ENCODE assay signal across 8 cellular contexts in the genomic region with DNA sequence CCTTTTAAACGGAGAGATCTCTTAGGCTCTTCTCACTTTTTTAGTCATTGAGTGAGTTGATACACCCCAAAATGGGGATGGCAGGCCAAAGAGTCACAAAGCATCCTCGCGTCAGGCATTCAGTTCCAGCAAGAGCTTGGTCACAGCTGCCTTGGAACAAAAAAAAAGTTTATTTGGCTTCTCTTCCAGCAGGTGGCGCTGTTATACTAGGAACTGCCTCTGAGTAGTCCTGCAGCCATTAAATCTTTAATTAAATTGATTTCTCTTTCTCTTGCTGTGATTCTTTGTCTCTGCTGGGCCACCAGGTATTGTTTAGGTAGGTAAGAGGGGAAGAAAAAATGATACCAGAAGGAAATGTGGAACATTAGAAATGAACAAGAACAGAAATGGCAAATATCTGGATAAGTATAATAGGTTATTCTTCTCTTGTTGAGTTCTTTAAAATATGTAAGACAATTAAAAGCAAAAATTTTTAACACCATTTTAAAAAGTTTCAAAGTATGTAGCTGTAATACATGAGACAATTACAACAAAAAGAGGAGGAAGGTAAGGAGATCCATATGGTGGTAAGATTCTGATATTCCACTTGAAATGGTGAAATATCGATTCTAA.
DNase-seq lines count a peak whose midpoint lies in the region; ATAC-seq and TF ChIP-seq lines count a peak whose summit lies in the region.

No MANE protein-coding gene starts in this region.

- no peak for DNase-seq in GM06990 (ENCODE audit: extremely low read depth, insufficient read length)
- DNase-seq in NCI-H345 (lab: John Stamatoyannopoulos, UW) = peak; percentile 78
- DNase-seq in activated CD4-positive, alpha-beta T cell treated with anti-CD3 and anti-CD28 coated beads for 36 hours = peak; percentile 72
- peak in 6 of 10 donors; percentile 9 to 59 (median 50) for DNase-seq in dorsolateral prefrontal cortex
- DNase-seq in lung (ENCODE audit: low spot score) = peak; percentile 51
- DNase-seq in stimulated activated CD8-positive, alpha-beta memory T cell treated with anti-CD3 and anti-CD28 coated beads, Interleukin-4, amount 100 ng/mL, for 24 hours (ENCODE audit: low read depth) = peak; percentile 4

- no peak overlapping the region for H3K27ac Mint-ChIP-seq in activated CD4-positive, alpha-beta T cell treated with anti-CD3 and anti-CD28 coated beads for 36 hours

- POLR2A ChIA-PET in activated CD4-positive, alpha-beta T cell treated with anti-CD3 and anti-CD28 coated beads for 36 hours (lab: Charles Lee) = interaction anchor here (0.6 kb wide), 2 partner anchors 8 to 17 kb away, joined by 3 read pairs; no protein-coding TSS in a partner anchor

- no peaks in the 10 kb centered on the region for H3K36me3 Mint-ChIP-seq in activated CD4-positive, alpha-beta T cell treated with anti-CD3 and anti-CD28 coated beads for 36 hours (ENCODE audit: low read depth)

- H3K4me3 Mint-ChIP-seq in activated CD4-positive, alpha-beta T cell treated with anti-CD3 and anti-CD28 coated beads for 36 hours = no peak overlapping the region

- H3K27me3 Mint-ChIP-seq in activated CD4-positive, alpha-beta T cell treated with anti-CD3 and anti-CD28 coated beads for 36 hours = peaks cover 8% of the 10 kb centered on the region

- CTCF ChIA-PET in activated CD4-positive, alpha-beta T cell treated with anti-CD3 and anti-CD28 coated beads for 36 hours (lab: Charles Lee) = interaction anchor here (0.6 to 1.7 kb wide), 21 partner anchors 11 to 528 kb away, joined by 3 to 22 read pairs (median 3); no protein-coding TSS in a partner anchor

- no peaks in the 10 kb centered on the region for H3K4me1 ChIP-seq in lung (ENCODE audit: control insufficient read depth in 2 of 2, insufficient read depth in 2 of 2, low read length in 2 of 2)

- no peaks in the 10 kb centered on the region for H3K9me3 Mint-ChIP-seq in activated CD4-positive, alpha-beta T cell treated with anti-CD3 and anti-CD28 coated beads for 36 hours (ENCODE audit: low read depth)

- H3K27ac ChIP-seq in dorsolateral prefrontal cortex (no peak overlapping the region), lung (ENCODE audit: low read depth in 1 of 2, low read length in 1 of 2) (no peak overlapping the region)

- TF ChIP-seq CTCF in GM06990 (IDR thresholded peaks at IDR 0.05; ENCODE audit: insufficient read depth, low read length, poor library complexity, severe bottlenecking) (peak; percentile 64), dorsolateral prefrontal cortex (IDR thresholded peaks at IDR 0.05 in 54 of 56, conservative IDR thresholded peaks at IDR 0.05 in 2 of 56; ENCODE audit: low read depth in 1 of 56, partially characterized antibody in 56 of 56) (peak; percentile 75 to 94 (median 86)), lung (IDR thresholded peaks at IDR 0.05; ENCODE audit: control extremely low read depth, extremely low read depth) (peak; percentile 68)

- intact Hi-C loops in activated CD4-positive, alpha-beta T cell treated with anti-CD3 and anti-CD28 coated beads for 36 hours (cut with DNase I, micrococcal nuclease) = loop anchor here (1.0 to 5.0 kb wide), 6 partner anchors 169 to 528 kb away; no protein-coding TSS in a partner anchor
- intact Hi-C loops in dorsolateral prefrontal cortex (cut with DNase I) = loop anchor here (2.0 to 10.0 kb wide), 8 partner anchors 62 to 528 kb away; no protein-coding TSS in a partner anchor

- H3K27me3 ChIP-seq in GM06990 (replicated peaks; ENCODE audit: control insufficient read depth, insufficient read depth, low read length) = peaks cover 1% of the 10 kb centered on the region; the same call in 1 of the 2 replicates
- H3K27me3 ChIP-seq in dorsolateral prefrontal cortex = no peaks in the 10 kb centered on the region
- no peaks in the 10 kb centered on the region for H3K27me3 ChIP-seq in lung (ENCODE audit: control insufficient read depth, insufficient read depth)

- no peaks in the 10 kb centered on the region for H3K36me3 ChIP-seq in GM06990 (ENCODE audit: control insufficient read depth, insufficient read depth, low read length)
- no peaks in the 10 kb centered on the region for H3K36me3 ChIP-seq in lung (ENCODE audit: control insufficient read depth in 2 of 2, insufficient read depth in 2 of 2, low read length in 2 of 2)

- no peaks in the 10 kb centered on the region for H3K4me1 Mint-ChIP-seq in activated CD4-positive, alpha-beta T cell treated with anti-CD3 and anti-CD28 coated beads for 36 hours

- no peaks in the 10 kb centered on the region for H3K9me3 ChIP-seq in lung (ENCODE audit: control insufficient read depth in 2 of 2, insufficient read depth in 1 of 2, low read length in 1 of 2)

- 23 to 28% methylated on average over 5 of the region's 5 CpGs for WGBS in lung, 2 donors

- H3K4me3 ChIP-seq in GM06990 (replicated peaks; ENCODE audit: low read depth, low read length) (no peak overlapping the region), dorsolateral prefrontal cortex (no peak overlapping the region), lung (no peak overlapping the region)

- ATAC-seq in HG03025 (IDR thresholded peaks at IDR 0.05; ENCODE audit: low FRiP score, unreplicated experiment) (peak; percentile 59), lung (ENCODE audit: insufficient read depth, low FRiP score) (no peak), GM19324 (IDR thresholded peaks at IDR 0.05; ENCODE audit: low FRiP score, unreplicated experiment) (no peak)
- peak; percentile 68 for ATAC-seq in activated CD4-positive, alpha-beta T cell treated with anti-CD3 and anti-CD28 coated beads for 36 hours

Comparison
In these comparisons a context has a peak if more than half of its experiments do, and no peak if none do; other contexts are left out.
1. ATAC-seq: peak in HG03025 (single experiment) and activated CD4-positive, alpha-beta T cell treated with anti-CD3 and anti-CD28 coated beads for 36 hours (single experiment); none in lung (single experiment) and GM19324 (single experiment).
2. Peak in every context shown above with its lines, with median percentiles within 50 percentile points of each other: CTCF ChIP-seq.